In genomic region chr9:119533509-119533908, GRCh38 we compare ENCODE assay signal across 1 cellular context.
TF ChIP-seq lines count a peak whose summit lies in the region.

No MANE protein-coding gene starts in this region.

TF ChIP-seq in GM23338, 12 proteins besides CTCF, POLR2A, EP300 and RAD21 (continued from another document):
- TF ChIP-seq ZNF462 (CRISPR knock-in tag; IDR thresholded peaks at IDR 0.05) = no peak
- no peak for TF ChIP-seq REST (IDR thresholded peaks at IDR 0.05; ENCODE audit: unreplicated experiment)
- no peak for TF ChIP-seq CREB1 (CRISPR knock-in tag; IDR thresholded peaks at IDR 0.05; ENCODE audit: low read depth)
- TF ChIP-seq NANOG (IDR thresholded peaks at IDR 0.05; ENCODE audit: borderline replicate concordance) = no peak
- TF ChIP-seq STAT1 (IDR thresholded peaks at IDR 0.05; ENCODE audit: unreplicated experiment) = no peak
- no peak for TF ChIP-seq EZH2phosphoT487 (IDR thresholded peaks at IDR 0.05; ENCODE audit: unreplicated experiment)
- TF ChIP-seq ZNF331 (CRISPR knock-in tag; IDR thresholded peaks at IDR 0.05; ENCODE audit: low read depth) = no peak
